ENCODE assay signal across 28 cellular contexts in the genomic region with DNA sequence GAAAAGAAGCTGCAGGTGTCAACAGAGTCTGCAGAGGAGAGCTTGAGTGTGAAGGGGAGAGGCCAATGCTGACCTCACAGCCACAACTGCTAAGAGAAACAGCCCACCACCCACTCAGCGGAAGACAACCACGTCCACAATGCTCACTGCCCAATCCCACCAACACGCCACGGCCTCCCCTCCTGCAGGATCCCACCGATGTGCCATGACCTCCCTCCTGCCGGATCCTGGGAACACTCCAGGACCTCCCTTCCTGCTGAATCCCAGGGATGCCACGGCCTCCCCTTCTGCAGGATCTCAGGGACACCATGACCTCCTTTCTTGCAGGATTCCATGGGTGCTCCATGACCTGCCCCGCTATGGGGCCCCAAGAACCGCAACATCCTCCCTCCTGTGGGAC.
DNase-seq lines count a peak whose midpoint lies in the region; ATAC-seq and TF ChIP-seq lines count a peak whose summit lies in the region.
"Had no signal": no experiment of that assay in that cellular context is flagged by ENCODE, and none has a peak within 500 bp of the region (broad histone marks: within the 10 kb centered on the region; RNA-seq: fewer than 3 reads in every experiment).

No MANE protein-coding gene starts in this region.

- H3K27ac ChIP-seq in endodermal cell (ENCODE audit: low read depth, low read length), result no peak overlapping the region

- H3K9me3 ChIP-seq in T-helper 17 cell (ENCODE audit: control insufficient read depth, low read length, poor library complexity, severe bottlenecking) (no peaks in the 10 kb centered on the region), endodermal cell (ENCODE audit: control insufficient read depth, low read length) (no peaks in the 10 kb centered on the region)
- H3K9me3 ChIP-seq: HAP-1, MG63 had no signal

- no peak overlapping the region for H3K9ac ChIP-seq in endodermal cell (ENCODE audit: extremely low read depth, low read length, poor library complexity, severe bottlenecking)

- no peak overlapping the region for H3K4me3 Mint-ChIP-seq in activated naive CD4-positive, alpha-beta T cell treated with anti-CD3 and anti-CD28 coated beads for 36 hours
- no peak overlapping the region for H3K4me3 Mint-ChIP-seq in T-helper 17 cell
- no peak overlapping the region for H3K4me3 Mint-ChIP-seq in effector memory CD8-positive, alpha-beta T cell
- H3K4me3 Mint-ChIP-seq in stimulated activated effector memory CD8-positive, alpha-beta T cell treated with anti-CD3 and anti-CD28 coated beads, Interleukin-12 subunit alpha, Interleukin-12 subunit beta, amount 100 ng/mL, for 72 hours, result no peak overlapping the region
- H3K4me3 Mint-ChIP-seq in endodermal cell, result no peak overlapping the region
- H3K4me3 Mint-ChIP-seq: CD8-positive, alpha-beta T cell; GM23338; HFFc6 had no signal

- no peak for DNase-seq in activated naive CD4-positive, alpha-beta T cell treated with anti-CD3 and anti-CD28 coated beads, Interleukin-2, amount 50 U/mL, for 72 hours (ENCODE audit: low spot score in 2 of 2)
- DNase-seq in activated naive CD4-positive, alpha-beta T cell treated with anti-CD3 and anti-CD28 coated beads for 36 hours, result no peak
- DNase-seq in T-helper 17 cell (no peak), NCI-H69 (lab: John Stamatoyannopoulos, UW) (no peak), endodermal cell (no peak)
- no peak for DNase-seq in effector memory CD8-positive, alpha-beta T cell
- DNase-seq in stimulated activated effector memory CD8-positive, alpha-beta T cell treated with anti-CD3 and anti-CD28 coated beads, Interleukin-12 subunit alpha, Interleukin-12 subunit beta, amount 100 ng/mL, for 72 hours (ENCODE audit: low spot score in 2 of 2), result no peak
- DNase-seq: CD8-positive, alpha-beta T cell; DMS 273 treated with DMSO at 0.1 percent for 48 hours; DMS79; EL; GDM1; HFFc6; IMR-90; KG1; MG63; NCI-H1105 treated with DMSO at 0.1 percent for 48 hours; NCI-H146; NCI-H1930; NCI-H2107; NCI-H446; NCI-H524 treated with DMSO at 0.1 percent for 48 hours; RPMI8226; SHP77 treated with DMSO at 0.1 percent for 48 hours had no signal

- CTCF ChIA-PET in activated naive CD4-positive, alpha-beta T cell treated with anti-CD3 and anti-CD28 coated beads for 36 hours (lab: Charles Lee), result no interaction called here

- no peaks in the 10 kb centered on the region for H3K27me3 ChIP-seq in endodermal cell (ENCODE audit: control insufficient read depth, insufficient read depth, low read length, poor library complexity, severe bottlenecking)
- H3K27me3 ChIP-seq: MG63 had no signal

- H3K36me3 ChIP-seq in endodermal cell (ENCODE audit: control insufficient read depth, insufficient read depth, low read length), result no peaks in the 10 kb centered on the region
- H3K36me3 ChIP-seq: HAP-1, MG63 had no signal

- H3K27me3 Mint-ChIP-seq in activated naive CD4-positive, alpha-beta T cell treated with anti-CD3 and anti-CD28 coated beads for 36 hours (ENCODE audit: low read depth), result no peaks in the 10 kb centered on the region
- H3K27me3 Mint-ChIP-seq in T-helper 17 cell, result no peaks in the 10 kb centered on the region
- no peaks in the 10 kb centered on the region for H3K27me3 Mint-ChIP-seq in effector memory CD8-positive, alpha-beta T cell
- no peaks in the 10 kb centered on the region for H3K27me3 Mint-ChIP-seq in endodermal cell (ENCODE audit: insufficient read depth)

- peaks cover 3% of the 10 kb centered on the region for H3K4me1 ChIP-seq in endodermal cell (ENCODE audit: control insufficient read depth, insufficient read depth, low read length)
- H3K4me1 ChIP-seq: HAP-1 had no signal

- intact Hi-C loops in activated naive CD4-positive, alpha-beta T cell treated with anti-CD3 and anti-CD28 coated beads for 36 hours (cut with micrococcal nuclease), result no loop called here

- no peaks in the 10 kb centered on the region for H3K36me3 Mint-ChIP-seq in activated naive CD4-positive, alpha-beta T cell treated with anti-CD3 and anti-CD28 coated beads, Interleukin-2, amount 50 U/mL, for 72 hours
- H3K36me3 Mint-ChIP-seq in activated naive CD4-positive, alpha-beta T cell treated with anti-CD3 and anti-CD28 coated beads for 36 hours (ENCODE audit: low read depth), result peaks cover 5% of the 10 kb centered on the region
- H3K36me3 Mint-ChIP-seq in T-helper 17 cell (ENCODE audit: low read depth), result peaks cover 4% of the 10 kb centered on the region
- H3K36me3 Mint-ChIP-seq in effector memory CD8-positive, alpha-beta T cell (ENCODE audit: insufficient read depth), result peaks cover 28% of the 10 kb centered on the region
- peaks cover 6% of the 10 kb centered on the region for H3K36me3 Mint-ChIP-seq in stimulated activated effector memory CD8-positive, alpha-beta T cell treated with anti-CD3 and anti-CD28 coated beads, Interleukin-12 subunit alpha, Interleukin-12 subunit beta, amount 100 ng/mL, for 72 hours
- H3K36me3 Mint-ChIP-seq in endodermal cell (ENCODE audit: low read depth), result peaks cover 2% of the 10 kb centered on the region

- H3K4me3 ChIP-seq in endodermal cell (ENCODE audit: low read length), result no peak overlapping the region
- H3K4me3 ChIP-seq: GM12878, GM23338, HAP-1, MG63 had no signal

- TF ChIP-seq CTCF in endodermal cell (conservative IDR thresholded peaks at IDR 0.05), result no peak

- H3K9me3 Mint-ChIP-seq in activated naive CD4-positive, alpha-beta T cell treated with anti-CD3 and anti-CD28 coated beads, Interleukin-2, amount 50 U/mL, for 72 hours, result no peaks in the 10 kb centered on the region
- no peaks in the 10 kb centered on the region for H3K9me3 Mint-ChIP-seq in activated naive CD4-positive, alpha-beta T cell treated with anti-CD3 and anti-CD28 coated beads for 36 hours
- no peaks in the 10 kb centered on the region for H3K9me3 Mint-ChIP-seq in effector memory CD8-positive, alpha-beta T cell
- H3K9me3 Mint-ChIP-seq in stimulated activated effector memory CD8-positive, alpha-beta T cell treated with anti-CD3 and anti-CD28 coated beads, Interleukin-12 subunit alpha, Interleukin-12 subunit beta, amount 100 ng/mL, for 72 hours, result no peaks in the 10 kb centered on the region
- H3K9me3 Mint-ChIP-seq in endodermal cell, result no peaks in the 10 kb centered on the region
- H3K9me3 Mint-ChIP-seq: CD8-positive, alpha-beta T cell; GM23338; HFFc6 had no signal

- peak overlapping the region; percentile 33 to 50 for H3K27ac Mint-ChIP-seq in activated naive CD4-positive, alpha-beta T cell treated with anti-CD3 and anti-CD28 coated beads, Interleukin-2, amount 50 U/mL, for 72 hours
- H3K27ac Mint-ChIP-seq in activated naive CD4-positive, alpha-beta T cell treated with anti-CD3 and anti-CD28 coated beads for 36 hours, result no peak overlapping the region
- peak overlapping the region; percentile 88 for H3K27ac Mint-ChIP-seq in T-helper 17 cell
- peak overlapping the region; percentile 57 to 85 for H3K27ac Mint-ChIP-seq in effector memory CD8-positive, alpha-beta T cell
- peak overlapping the region; percentile 41 for H3K27ac Mint-ChIP-seq in stimulated activated effector memory CD8-positive, alpha-beta T cell treated with anti-CD3 and anti-CD28 coated beads, Interleukin-12 subunit alpha, Interleukin-12 subunit beta, amount 100 ng/mL, for 72 hours
- no peak overlapping the region for H3K27ac Mint-ChIP-seq in endodermal cell
- H3K27ac Mint-ChIP-seq: CD8-positive, alpha-beta T cell; HFFc6 had no signal

- H3K4me1 Mint-ChIP-seq in activated naive CD4-positive, alpha-beta T cell treated with anti-CD3 and anti-CD28 coated beads for 36 hours (ENCODE audit: low read depth), result peaks cover 24% of the 10 kb centered on the region
- peaks cover 31% of the 10 kb centered on the region for H3K4me1 Mint-ChIP-seq in T-helper 17 cell
- peaks cover 20 to 40% of the 10 kb centered on the region in 2 donors for H3K4me1 Mint-ChIP-seq in effector memory CD8-positive, alpha-beta T cell (ENCODE audit: low read depth in 2 of 2)
- peaks cover 53% of the 10 kb centered on the region for H3K4me1 Mint-ChIP-seq in stimulated activated effector memory CD8-positive, alpha-beta T cell treated with anti-CD3 and anti-CD28 coated beads, Interleukin-12 subunit alpha, Interleukin-12 subunit beta, amount 100 ng/mL, for 72 hours
- H3K4me1 Mint-ChIP-seq in endodermal cell, result no peaks in the 10 kb centered on the region

- ATAC-seq in activated naive CD4-positive, alpha-beta T cell treated with anti-CD3 and anti-CD28 coated beads, Interleukin-2, amount 50 U/mL, for 72 hours, result no peak
- ATAC-seq in T-helper 17 cell (no peak), HG02588 (IDR thresholded peaks at IDR 0.05; ENCODE audit: unreplicated experiment) (no peak)
- no peak for ATAC-seq in effector memory CD8-positive, alpha-beta T cell (replicated peaks)
- ATAC-seq in stimulated activated effector memory CD8-positive, alpha-beta T cell treated with anti-CD3 and anti-CD28 coated beads, Interleukin-12 subunit alpha, Interleukin-12 subunit beta, amount 100 ng/mL, for 72 hours, result no peak
- ATAC-seq: CD8-positive, alpha-beta T cell; GM12878; GM23338 had no signal

- WGBS in endodermal cell (ENCODE audit: insufficient coverage in 1 of 2, insufficient read length in 1 of 2), 2 experiments, result 87 to 97% methylated on average over 6 to 9 of the region's 9 CpGs

Comparison
In these comparisons a context has a peak if more than half of its experiments do, and no peak if none do; other contexts are left out.
1. H3K27ac Mint-ChIP-seq: peak in activated naive CD4-positive, alpha-beta T cell treated with anti-CD3 and anti-CD28 coated beads, Interleukin-2, amount 50 U/mL, for 72 hours (2 of 2), T-helper 17 cell (single experiment), effector memory CD8-positive, alpha-beta T cell (2 of 2) and stimulated activated effector memory CD8-positive, alpha-beta T cell treated with anti-CD3 and anti-CD28 coated beads, Interleukin-12 subunit alpha, Interleukin-12 subunit beta, amount 100 ng/mL, for 72 hours (single experiment); none in activated naive CD4-positive, alpha-beta T cell treated with anti-CD3 and anti-CD28 coated beads for 36 hours (single experiment) and endodermal cell (single experiment).